In genomic region chr20:59939052-59939878, GRCh38 we compare ENCODE assay signal across 8 cellular contexts. TPM values are rescaled to one million over a fixed set of nuclear protein-coding genes. Genes with fewer than 3 reads are reported as not detected.
DNase-seq lines count a peak whose midpoint lies in the region; ATAC-seq and TF ChIP-seq lines count a peak whose summit lies in the region.

No MANE protein-coding gene starts in this region.

- H3K9me3 ChIP-seq in parathyroid adenoma (ENCODE audit: control insufficient read depth, low read length) = no peaks in the 10 kb centered on the region

- H3K9ac ChIP-seq in parathyroid adenoma = no peak overlapping the region

- H3K9me3 Mint-ChIP-seq in GM23338 = peaks cover 12% of the 10 kb centered on the region

- peak; percentile 42 for ATAC-seq in GM23338

- H3K27ac Mint-ChIP-seq in GM23338 = no peak overlapping the region

- peak overlapping the region; percentile 74 for H3K4me3 ChIP-seq in GM23338
- H3K4me3 ChIP-seq in foreskin fibroblast (ENCODE audit: low read depth in 1 of 2, low read length in 2 of 2) = peak overlapping the region; percentile 87 to 95
- peak overlapping the region; percentile 67 for H3K4me3 ChIP-seq in parathyroid adenoma (ENCODE audit: low read depth, low read length)

- no peaks in the 10 kb centered on the region for H3F3A ChIP-seq in GM23338 (replicated peaks; ENCODE audit: low read depth)

- H3K79me2 ChIP-seq in GM23338 (replicated peaks; ENCODE audit: insufficient read depth) (peaks cover 12% of the 10 kb centered on the region; the same call in 1 of the 2 replicates), parathyroid adenoma (peaks cover 3% of the 10 kb centered on the region)

- DNase-seq in GM23338 (ENCODE audit: low spot score) (peak; percentile 69), foreskin fibroblast (no peak), cerebellar cortex (ENCODE audit: low spot score) (no peak), nucleus accumbens (lab: John Stamatoyannopoulos, UW) (no peak), NOMO-1 treated with dmso at 0.1 percent for 144 hours (lab: John Stamatoyannopoulos, UW; ENCODE audit: unreplicated experiment) (no peak)

- H3K9me2 ChIP-seq in GM23338 (ENCODE audit: insufficient read depth) = no peaks in the 10 kb centered on the region

- H3K27ac ChIP-seq in 22Rv1 (peak overlapping the region; percentile 95), GM23338 (ENCODE audit: low read depth) (no peak overlapping the region), VCaP (peak overlapping the region; percentile 98), parathyroid adenoma (peak overlapping the region; percentile 99)

- peaks cover 16% of the 10 kb centered on the region; the same call in 1 of the 2 replicates for H3K36me3 ChIP-seq in GM23338 (ENCODE audit: insufficient read depth)
- no peaks in the 10 kb centered on the region for H3K36me3 ChIP-seq in parathyroid adenoma (ENCODE audit: control insufficient read depth, insufficient read depth, low read length)

- H3K4me1 ChIP-seq in GM23338 (ENCODE audit: insufficient read depth) (peaks cover 8% of the 10 kb centered on the region), parathyroid adenoma (peaks cover 5% of the 10 kb centered on the region)

- peak overlapping the region; percentile 89 for H2AFZ ChIP-seq in GM23338
- peak overlapping the region; percentile 85 for H2AFZ ChIP-seq in parathyroid adenoma

- H3K4me3 Mint-ChIP-seq in GM23338 = peak overlapping the region; percentile 92; the same call in 2 of the 3 replicates

- H3K4me2 ChIP-seq in GM23338 (peak overlapping the region; percentile 86), parathyroid adenoma (ENCODE audit: low read length) (peak overlapping the region; percentile 79)

- H3K27me3 ChIP-seq in GM23338 (ENCODE audit: insufficient read depth) = peaks cover 51% of the 10 kb centered on the region
- no peaks in the 10 kb centered on the region for H3K27me3 ChIP-seq in parathyroid adenoma (ENCODE audit: control insufficient read depth, insufficient read depth, low read length)

- H3K36me3 Mint-ChIP-seq in GM23338 (ENCODE audit: low read depth) = peaks cover 16% of the 10 kb centered on the region

- H4K20me1 ChIP-seq in GM23338 (replicated peaks; ENCODE audit: insufficient read depth) = peaks cover 11% of the 10 kb centered on the region; the same call in 1 of the 2 replicates

- peaks cover 9% of the 10 kb centered on the region for H3K4me1 Mint-ChIP-seq in GM23338

- TF ChIP-seq CTCF in 22Rv1 (IDR thresholded peaks at IDR 0.05) (no peak), GM23338 (conservative IDR thresholded peaks at IDR 0.05; ENCODE audit: low read depth in 2 of 2) (no peak), VCaP (conservative IDR thresholded peaks at IDR 0.05) (no peak), foreskin fibroblast (IDR thresholded peaks at IDR 0.05; ENCODE audit: low read depth, low read length) (no peak), parathyroid adenoma (IDR thresholded peaks at IDR 0.05) (no peak)

- H3K27me3 Mint-ChIP-seq in GM23338 (ENCODE audit: insufficient read depth, low read depth, poor library complexity) = peaks cover 32% of the 10 kb centered on the region

TF ChIP-seq in GM23338, 12 proteins besides CTCF, POLR2A, EP300 and RAD21 (continues in another document):
- TF ChIP-seq STAT1 (IDR thresholded peaks at IDR 0.05; ENCODE audit: unreplicated experiment) = no peak
- TF ChIP-seq ZNF114 (CRISPR knock-in tag; IDR thresholded peaks at IDR 0.05) = no peak
- TF ChIP-seq NANOG (IDR thresholded peaks at IDR 0.05; ENCODE audit: borderline replicate concordance) = no peak
- no peak for TF ChIP-seq EZH2 (IDR thresholded peaks at IDR 0.05; ENCODE audit: low read depth, unreplicated experiment)
- no peak for TF ChIP-seq ETS1 (IDR thresholded peaks at IDR 0.05)
- TF ChIP-seq POLR2AphosphoS5 (IDR thresholded peaks at IDR 0.05; ENCODE audit: low read depth) = no peak
- TF ChIP-seq EZH2phosphoT487 (IDR thresholded peaks at IDR 0.05; ENCODE audit: unreplicated experiment) = no peak
- no peak for TF ChIP-seq ZNF462 (CRISPR knock-in tag; IDR thresholded peaks at IDR 0.05)
- TF ChIP-seq ZNF331 (CRISPR knock-in tag; IDR thresholded peaks at IDR 0.05; ENCODE audit: low read depth) = no peak
- no peak for TF ChIP-seq JUNB (IDR thresholded peaks at IDR 0.05; ENCODE audit: unreplicated experiment)

RNA-seq across cellular contexts. Expression of gene PPP1R3D, which starts 0.8 kb away (rescaled TPM):
- 3.0 and 4.4 TPM in 2 replicates for total RNA-seq in GM23338 (2014; rRNA removed; shearing (Covaris generic))
- polyA plus RNA-seq in GM23338 (2016; fragmentation: Nextera tagmentation; extraction: Ambion mirVana) = 1.4 TPM in 2 replicates

RNA-seq across cellular contexts. Expression of gene FAM217B, which starts 0.9 kb away (rescaled TPM):
- 12.8 and 13.2 TPM in 2 replicates for total RNA-seq in GM23338 (2014; rRNA removed; shearing (Covaris generic))
- polyA plus RNA-seq in GM23338 (2016; fragmentation: Nextera tagmentation; extraction: Ambion mirVana) = 23.6 and 25.9 TPM in 2 replicates

RNA-seq across cellular contexts. Expression of gene SYCP2, which starts 5.8 kb away (rescaled TPM):
- 2.1 TPM in 2 replicates for total RNA-seq in GM23338 (2014; rRNA removed; shearing (Covaris generic))
- polyA plus RNA-seq in GM23338 (2016; fragmentation: Nextera tagmentation; extraction: Ambion mirVana) = 0.14 and 0.50 TPM in 2 replicates

RNA-seq across cellular contexts. Expression of gene CDH26, which starts 19.0 kb away (rescaled TPM):
- 2.0 and 2.8 TPM in 2 replicates for total RNA-seq in GM23338 (2014; rRNA removed; shearing (Covaris generic))
- polyA plus RNA-seq in GM23338 (2016; fragmentation: Nextera tagmentation; extraction: Ambion mirVana) = 2.0 and 2.3 TPM in 2 replicates
